14 cellular contexts compared by ENCODE assay signal in genomic region chr3:42262525-42262924, GRCh38. TPM values are rescaled to one million over a fixed set of nuclear protein-coding genes. Genes with fewer than 3 reads are reported as not detected.
A peak's percentile ranks its signal among the peaks of the same experiment; 100 is the strongest.
DNase-seq lines count a peak whose midpoint lies in the region; ATAC-seq and TF ChIP-seq lines count a peak whose summit lies in the region.
"Had no signal": no experiment of that assay in that cellular context is flagged by ENCODE, and none has a peak within 500 bp of the region (broad histone marks: within the 10 kb centered on the region; RNA-seq: fewer than 3 reads in every experiment).

No MANE protein-coding gene starts in this region.

- no peak for TF ChIP-seq CTCF in gastrocnemius medialis (IDR thresholded peaks at IDR 0.05 in 4 of 5, conservative IDR thresholded peaks at IDR 0.05 in 1 of 5)

- H3K27ac ChIP-seq in gastrocnemius medialis: no peak overlapping the region
- H3K27ac ChIP-seq: body of pancreas had no signal

- H3K27me3 ChIP-seq in NT2/D1 (ENCODE audit: insufficient read depth, insufficient read length) (peaks cover 19% of the 10 kb centered on the region), gastrocnemius medialis (peaks cover 34 to 52% (median 49%) of the 10 kb centered on the region in 3 donors)

- peaks cover 55% of the 10 kb centered on the region for H3K27me3 Mint-ChIP-seq in activated CD4-positive, alpha-beta T cell treated with anti-CD3 and anti-CD28 coated beads for 36 hours

- no peak overlapping the region for H3K4me3 Mint-ChIP-seq in activated CD4-positive, alpha-beta T cell treated with anti-CD3 and anti-CD28 coated beads for 36 hours

- intact Hi-C loops in gastrocnemius medialis (cut with DNase I; ENCODE audit: low total_unique reads): no loop called here
- intact Hi-C loops in activated CD4-positive, alpha-beta T cell treated with anti-CD3 and anti-CD28 coated beads for 36 hours (cut with DNase I, micrococcal nuclease): no loop called here

- peaks cover 2% of the 10 kb centered on the region for H3K4me1 ChIP-seq in NT2/D1 (ENCODE audit: insufficient read depth, insufficient read length)
- H3K4me1 ChIP-seq in gastrocnemius medialis: no peaks in the 10 kb centered on the region

- no peak for TF ChIP-seq POLR2A in gastrocnemius medialis (IDR thresholded peaks at IDR 0.05)

- H3K4me1 Mint-ChIP-seq in activated CD4-positive, alpha-beta T cell treated with anti-CD3 and anti-CD28 coated beads for 36 hours: peaks cover 9% of the 10 kb centered on the region
- H3K4me1 Mint-ChIP-seq: endodermal cell had no signal

- no peaks in the 10 kb centered on the region for H3K36me3 Mint-ChIP-seq in activated CD4-positive, alpha-beta T cell treated with anti-CD3 and anti-CD28 coated beads for 36 hours (ENCODE audit: low read depth)

- H3K27ac Mint-ChIP-seq in activated CD4-positive, alpha-beta T cell treated with anti-CD3 and anti-CD28 coated beads for 36 hours: no peak overlapping the region
- H3K27ac Mint-ChIP-seq: activated T-cell treated with anti-CD3 and anti-CD28 coated beads, Interleukin-2, amount 50 U/mL, for 72 hours; endodermal cell had no signal

- H3K9ac ChIP-seq in NT2/D1 (ENCODE audit: insufficient read length, low read depth): no peak overlapping the region

- peak; percentile 91 for DNase-seq in ELR (ENCODE audit: low read depth)
- peak; percentile 47 for DNase-seq in NT2/D1 (ENCODE audit: low read depth, low spot score)
- peak; percentile 56 for DNase-seq in ecto neural progenitor cell (ENCODE audit: low spot score)
- DNase-seq in non-pigmented ciliary epithelial cell (ENCODE audit: low read depth): peak; percentile 14
- DNase-seq in gastrocnemius medialis: no peak
- no peak for DNase-seq in hypothalamus (lab: John Stamatoyannopoulos, UW)
- no peak for DNase-seq in activated CD4-positive, alpha-beta T cell treated with anti-CD3 and anti-CD28 coated beads for 36 hours
- DNase-seq in NCI-H2081 treated with DMSO at 0.1 percent for 48 hours (lab: John Stamatoyannopoulos, UW): no peak
- DNase-seq: mucosa of descending colon, NCI-H524 treated with DMSO at 0.1 percent for 48 hours had no signal

- in situ Hi-C loops in gastrocnemius medialis (cut with MboI; ENCODE audit: low sequenced_read_pairs in 4 of 4): no loop called here

- POLR2A ChIA-PET in activated CD4-positive, alpha-beta T cell treated with anti-CD3 and anti-CD28 coated beads for 36 hours (lab: Charles Lee): interaction anchor here (0.6 kb wide), 1 partner anchor 112 kb away, joined by 4 read pairs; no protein-coding TSS in a partner anchor

- H3K4me3 ChIP-seq in NT2/D1 (ENCODE audit: insufficient read length, low read depth) (no peak overlapping the region), gastrocnemius medialis (no peak overlapping the region)
- H3K4me3 ChIP-seq: body of pancreas, mucosa of descending colon had no signal

- H3K9me3 ChIP-seq in NT2/D1 (ENCODE audit: insufficient read depth, low read length) (no peaks in the 10 kb centered on the region), gastrocnemius medialis (no peaks in the 10 kb centered on the region)
- H3K9me3 ChIP-seq: body of pancreas, mucosa of descending colon had no signal

- H3K36me3 ChIP-seq in NT2/D1 (ENCODE audit: insufficient read depth, insufficient read length, low read length): no peaks in the 10 kb centered on the region
- no peaks in the 10 kb centered on the region for H3K36me3 ChIP-seq in gastrocnemius medialis

- ATAC-seq in gastrocnemius medialis: no peak
- no peak for ATAC-seq in activated CD4-positive, alpha-beta T cell treated with anti-CD3 and anti-CD28 coated beads for 36 hours
- ATAC-seq: body of pancreas had no signal

- CTCF ChIA-PET in activated CD4-positive, alpha-beta T cell treated with anti-CD3 and anti-CD28 coated beads for 36 hours (lab: Charles Lee): interaction anchor here (0.6 to 2.0 kb wide), 5 partner anchors 16 to 1321 kb away, joined by 3 to 13 read pairs (median 3); no protein-coding TSS in a partner anchor

- no peaks in the 10 kb centered on the region for H3K9me3 Mint-ChIP-seq in activated CD4-positive, alpha-beta T cell treated with anti-CD3 and anti-CD28 coated beads for 36 hours (ENCODE audit: low read depth)
- H3K9me3 Mint-ChIP-seq: activated T-cell treated with anti-CD3 and anti-CD28 coated beads, Interleukin-2, amount 50 U/mL, for 72 hours had no signal

RNA-seq across cellular contexts. Expression of gene CCK, which starts 3.5 kb away (rescaled TPM):
- 1 to 10 TPM in 1 of 4 donors, not detected in 3; 1.1 TPM for total RNA-seq in gastrocnemius medialis
- total RNA-seq in activated CD4-positive, alpha-beta T cell treated with anti-CD3 and anti-CD28 coated beads for 36 hours: not detected
- total RNA-seq: activated T-cell treated with anti-CD3 and anti-CD28 coated beads, Interleukin-2, amount 50 U/mL, for 72 hours; body of pancreas; posterior vena cava had no signal

Comparison
In these comparisons a context has a peak if more than half of its experiments do, and no peak if none do; other contexts are left out.
1. DNase-seq: peak in ELR (single experiment), NT2/D1 (single experiment), ecto neural progenitor cell (single experiment) and non-pigmented ciliary epithelial cell (single experiment); none in gastrocnemius medialis (0 of 2), hypothalamus (0 of 51), activated CD4-positive, alpha-beta T cell treated with anti-CD3 and anti-CD28 coated beads for 36 hours (single experiment) and NCI-H2081 treated with DMSO at 0.1 percent for 48 hours (single experiment).